8 cellular contexts compared by ENCODE assay signal in genomic region chr14:35402323-35403084, GRCh38. TPM values are rescaled to one million over a fixed set of nuclear protein-coding genes. Genes with fewer than 3 reads are reported as not detected.
DNase-seq lines count a peak whose midpoint lies in the region; ATAC-seq and TF ChIP-seq lines count a peak whose summit lies in the region.

No MANE protein-coding gene starts in this region.

- TSS peak; percentile 48 for BruUV-seq in PC-3 (replicated peaks; lab: Mats Ljungman, UMichigan)

- peak overlapping the region; percentile 94 for H3K4me3 ChIP-seq in AG04450 (ENCODE audit: low read depth, low read length)
- H3K4me3 ChIP-seq in PC-3 (ENCODE audit: low read length), result peak overlapping the region; percentile 83
- peak overlapping the region; percentile 69 to 99 (median 84) for H3K4me3 ChIP-seq in breast epithelium
- H3K4me3 ChIP-seq in tibial artery, result peak overlapping the region; percentile 70 to 90

- H3K4me1 ChIP-seq in PC-3 (ENCODE audit: insufficient read depth, low read length), result peaks cover 36% of the 10 kb centered on the region
- H3K4me1 ChIP-seq in breast epithelium, result peaks cover 0 to 21% of the 10 kb centered on the region in 2 donors
- H3K4me1 ChIP-seq in tibial artery, result peaks cover 0 to 61% (median 42%) of the 10 kb centered on the region in 4 donors

- CTCF ChIA-PET in AG04450 (lab: Charles Lee) (interaction anchor here (0.6 to 1.3 kb wide), 6 partner anchors 11 to 268 kb away, joined by 3 to 11 read pairs (median 3); no protein-coding TSS in a partner anchor), PC-3 (lab: Charles Lee) (no interaction called here)

- intact Hi-C loops in PC-3 (cut with micrococcal nuclease), result loop anchor here (2.0 kb wide), 1 partner anchor 28 kb away; no protein-coding TSS in a partner anchor
- intact Hi-C loops in breast epithelium (cut with DNase I; ENCODE audit: low total_unique reads), result loop anchor here (5.0 kb wide), 1 partner anchor 65 kb away; no protein-coding TSS in a partner anchor
- intact Hi-C loops in tibial artery (cut with DNase I; ENCODE audit: low total_unique reads), result no loop called here

- no peak overlapping the region for H2AFZ ChIP-seq in PC-3 (ENCODE audit: low read length)

- DNase-seq in AG04450 (ENCODE audit: low read depth, low spot score) (no peak), PC-3 (no peak), breast epithelium (ENCODE audit: low spot score in 2 of 2) (no peak), mesenteric fat pad (ENCODE audit: low spot score) (peak; percentile 76), tibial artery (no peak), middle frontal gyrus (ENCODE audit: extremely low spot score, low spot score) (no peak), islet precursor cell (no peak), NCI-H1105 (lab: John Stamatoyannopoulos, UW) (no peak)

- peak overlapping the region; percentile 90 for H3K4me2 ChIP-seq in PC-3 (ENCODE audit: low read length)

- peaks cover 32% of the 10 kb centered on the region for H4K20me1 ChIP-seq in PC-3 (ENCODE audit: low read length)

- H3K27ac ChIP-seq in AG04450 (ENCODE audit: low read depth, low read length) (peak overlapping the region; percentile 78), PC-3 (ENCODE audit: low read length) (peak overlapping the region; percentile 88), breast epithelium (peak overlapping the region; percentile 97 to 99), tibial artery (peak overlapping the region; percentile 81 to 96)

- TF ChIP-seq POLR2A in breast epithelium (IDR thresholded peaks at IDR 0.05), result no peak

- no peaks in the 10 kb centered on the region for H3K27me3 ChIP-seq in AG04450 (ENCODE audit: control insufficient read depth, insufficient read depth, low read length)
- no peaks in the 10 kb centered on the region for H3K27me3 ChIP-seq in PC-3 (ENCODE audit: low read length)
- no peaks in the 10 kb centered on the region for H3K27me3 ChIP-seq in breast epithelium
- no peaks in the 10 kb centered on the region for H3K27me3 ChIP-seq in tibial artery

- POLR2A ChIA-PET in AG04450 (lab: Yijun Ruan, JAX) (interaction anchor here (0.6 to 1.4 kb wide), 4 partner anchors 18 to 242 kb away, joined by 5 to 6 read pairs (median 6); no protein-coding TSS in a partner anchor), PC-3 (lab: Charles Lee; ENCODE audit: unreplicated experiment) (interaction anchor here (0.6 to 3.3 kb wide), 4 partner anchors 33 to 177 kb away, joined by 3 to 143 read pairs (median 14); partner anchors contain the start of gene PSMA6)

- peaks cover 32% of the 10 kb centered on the region for H3K79me2 ChIP-seq in PC-3 (ENCODE audit: low read length)

- H3K9me2 ChIP-seq in PC-3 (replicated peaks; ENCODE audit: low read length), result no peaks in the 10 kb centered on the region

- no peak for ATAC-seq in PC-3

- TF ChIP-seq CTCF in AG04450 (IDR thresholded peaks at IDR 0.05; ENCODE audit: low read depth, low read length) (no peak), PC-3 (conservative IDR thresholded peaks at IDR 0.05; ENCODE audit: low read depth, low read length) (no peak), breast epithelium (IDR thresholded peaks at IDR 0.05) (no peak), tibial artery (IDR thresholded peaks at IDR 0.05) (no peak)

- H3K9ac ChIP-seq in PC-3 (ENCODE audit: low read length), result peak overlapping the region; percentile 91

- H3K9me3 ChIP-seq in AG04450 (ENCODE audit: control insufficient read depth, insufficient read depth, low read length), result no peaks in the 10 kb centered on the region; the same call in 1 of the 2 replicates
- H3K9me3 ChIP-seq in PC-3 (ENCODE audit: low read length), result no peaks in the 10 kb centered on the region
- no peaks in the 10 kb centered on the region for H3K9me3 ChIP-seq in breast epithelium
- H3K9me3 ChIP-seq in tibial artery, result no peaks in the 10 kb centered on the region

- H3F3A ChIP-seq in PC-3 (ENCODE audit: low read length, unreplicated experiment), result peaks cover 7% of the 10 kb centered on the region

- H3K36me3 ChIP-seq in PC-3 (ENCODE audit: low read depth, low read length) (peaks cover 32% of the 10 kb centered on the region), breast epithelium (peaks cover 24% of the 10 kb centered on the region), tibial artery (peaks cover 50 to 54% (median 53%) of the 10 kb centered on the region in 3 donors)

RNA-seq across cellular contexts. Expression of gene NFKBIA, which starts 2.0 kb away (rescaled TPM):
- polyA plus RNA-seq in AG04450 (2011; rRNA removed), result 51.6 and 80.2 TPM in 2 replicates
- polyA minus RNA-seq in AG04450 (2011; rRNA and poly(A)+ RNA removed), result 191 and 374 TPM in 2 replicates
- 186 and 226 TPM in 2 replicates for total RNA-seq in PC-3 (2014; rRNA removed)
- total RNA-seq in breast epithelium, result 100 to 1,000 TPM; 418 to 546 (median 422) TPM
- total RNA-seq in mesenteric fat pad, result 418 TPM
